Comparison of ENCODE assay signal across 19 cellular contexts in the genomic region with DNA sequence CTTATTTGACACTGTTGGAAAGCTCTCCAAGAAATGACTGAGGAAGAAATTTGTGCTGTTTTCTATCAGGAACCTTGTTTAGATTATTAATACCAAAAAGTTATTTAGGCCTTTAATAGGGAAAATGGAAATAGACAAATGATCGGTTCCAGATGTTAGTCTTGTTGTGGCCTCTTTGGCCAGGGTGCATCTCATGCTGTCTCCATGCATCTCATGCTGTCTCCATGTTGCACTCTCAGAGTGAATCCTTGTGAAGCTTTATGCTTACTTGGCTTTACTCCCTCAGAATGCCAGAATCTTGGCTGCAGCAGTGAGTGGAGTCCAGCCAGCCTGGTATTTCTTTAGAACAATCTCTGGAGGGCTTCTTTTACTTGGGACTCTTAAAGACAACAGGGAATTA.
"Had no signal": no experiment of that assay in that cellular context is flagged by ENCODE, and none has a peak within 500 bp of the region (broad histone marks: within the 10 kb centered on the region; RNA-seq: fewer than 3 reads in every experiment).

No MANE protein-coding gene starts in this region.

- ATAC-seq: activated CD8-positive, alpha-beta T cell treated with anti-CD3 and anti-CD28 coated beads, Interleukin-2, amount 10 ng/mL, durations not matched to agents 7 days and 5 days; activated naive CD4-positive, alpha-beta T cell treated with anti-CD3 and anti-CD28 coated beads, Interleukin-2, amount 50 U/mL, for 72 hours; natural killer cell treated with Interleukin-12 subunit alpha and Interleukin-12 subunit beta and Interleukin-15 and Interleukin-18, amount 100 ng/mL, for 72 hours; psoas muscle; right lobe of liver; stimulated activated naive B cell treated with anti-CD40 and anti-IgM and Interleukin-4, amounts not matched to agents 10 μg/mL and 1 μg/mL and 100 μg/mL, for 72 hours; T-cell had no signal

- DNase-seq: activated CD4-positive, alpha-beta T cell treated with anti-CD3 and anti-CD28 coated beads, Interleukin-2, amount 50 U/mL, for 1 hour; activated CD4-positive, CD25-positive, alpha-beta regulatory T cell treated with anti-CD3 and anti-CD28 coated beads, Interleukin-2, amount 50 U/mL, for 72 hours; activated CD8-positive, alpha-beta T cell treated with anti-CD3 and anti-CD28 coated beads, Interleukin-2, amount 10 ng/mL, durations not matched to agents 7 days and 5 days; aorta; effector memory CD4-positive, alpha-beta T cell; kidney; mammary epithelial cell; psoas muscle; right lobe of liver; stimulated activated CD4-positive, alpha-beta T cell treated with anti-CD3 and anti-CD28 coated beads, Interleukin-15, amount 100 ng/mL, for 24 hours; stimulated activated CD8-positive, alpha-beta memory T cell treated with anti-CD3 and anti-CD28 coated beads, Interleukin-4, amount 100 ng/mL, for 48 hours; stimulated activated naive B cell treated with anti-CD40 and anti-IgM and Interleukin-4, amounts not matched to agents 10 μg/mL and 1 μg/mL and 100 μg/mL, for 72 hours; T-cell; WERI-Rb-1 had no signal

- H3K4me3 ChIP-seq: psoas muscle, right lobe of liver, smooth muscle cell, thoracic aorta, vagina had no signal
